Comparison of ENCODE assay signal across 36 cellular contexts in the genomic region with DNA sequence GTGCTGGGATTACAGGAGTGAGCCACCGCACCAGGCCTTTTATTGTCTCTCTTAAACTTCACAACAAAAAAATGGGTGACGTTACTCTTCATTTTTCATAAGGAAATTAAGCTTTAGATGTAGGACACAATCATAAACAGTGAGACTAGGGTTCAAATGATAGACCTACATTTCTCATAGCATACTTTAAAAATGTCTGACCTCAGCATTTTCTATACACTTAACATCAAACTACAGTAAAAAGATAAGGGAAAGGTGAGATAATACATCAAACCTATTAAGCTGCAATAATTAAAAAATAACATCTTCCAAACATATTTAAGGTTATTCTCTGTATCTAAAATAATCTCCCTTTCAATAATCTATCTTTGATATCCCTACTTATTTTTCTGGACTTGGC.
DNase-seq lines count a peak whose midpoint lies in the region; ATAC-seq, FAIRE-seq and TF ChIP-seq lines count a peak whose summit lies in the region.
"Had no signal": no experiment of that assay in that cellular context is flagged by ENCODE, and none has a peak within 500 bp of the region (broad histone marks: within the 10 kb centered on the region; RNA-seq: fewer than 3 reads in every experiment).

No MANE protein-coding gene starts in this region.

- H3K27ac ChIP-seq in HepG2 (ENCODE audit: extremely low read length, insufficient read depth, low read length) (no peak overlapping the region), right lobe of liver (no peak overlapping the region), A549 (no peak overlapping the region), IMR-90 (ENCODE audit: insufficient read depth, low read length) (no peak overlapping the region), K562 (ENCODE audit: extremely low read depth, low read depth, low read length) (no peak overlapping the region)
- H3K27ac ChIP-seq: 22Rv1; BLaER1; BLaER1 treated with 17β-estradiol and CSF1 and Interleukin-3, amounts not matched to agents 10 nM and 100 nM; C4-2B had no signal

- H3K4me1 ChIP-seq in HepG2 (ENCODE audit: insufficient read depth, low read length) = no peaks in the 10 kb centered on the region
- no peaks in the 10 kb centered on the region for H3K4me1 ChIP-seq in right lobe of liver
- H3K4me1 ChIP-seq in A549 = no peaks in the 10 kb centered on the region
- H3K4me1 ChIP-seq in IMR-90 (ENCODE audit: control insufficient read depth, insufficient read depth, low read length) = no peaks in the 10 kb centered on the region
- H3K4me1 ChIP-seq in K562 (replicated peaks in 1 of 2; ENCODE audit: control insufficient read depth in 2 of 2, insufficient read depth in 2 of 2, low read length in 2 of 2) = no peaks in the 10 kb centered on the region
- H3K4me1 ChIP-seq: BE2C; BLaER1; BLaER1 treated with 17β-estradiol and CSF1 and Interleukin-3, amounts not matched to agents 10 nM and 100 nM; Caco-2 had no signal

- H3K27ac Mint-ChIP-seq in T-cell = no peak overlapping the region
- H3K27ac Mint-ChIP-seq: B cell; CD14-positive monocyte; CD4-positive, alpha-beta memory T cell; CD4-positive, alpha-beta T cell; CD4-positive, CD25-positive, alpha-beta regulatory T cell; CD8-positive, alpha-beta memory T cell; CD8-positive, alpha-beta T cell had no signal

- H2AK9ac ChIP-seq in IMR-90 (replicated peaks; ENCODE audit: low read depth, low read length, poor library complexity) = no peak overlapping the region

- H3K56ac ChIP-seq in IMR-90 (ENCODE audit: extremely low read depth, insufficient read depth, low read length) = no peak overlapping the region

- H2BK120ac ChIP-seq in IMR-90 (ENCODE audit: low read depth, low read length) = no peak overlapping the region

- no peak overlapping the region for H2BK15ac ChIP-seq in IMR-90 (ENCODE audit: low read depth, low read length)

- intact Hi-C loops in HepG2 (cut with micrococcal nuclease; ENCODE audit: unreplicated experiment) (no loop called here), right lobe of liver (cut with DNase I) (no loop called here), IMR-90 (cut with micrococcal nuclease) (no loop called here), K562 (cut with micrococcal nuclease) (no loop called here)

- H3K27me3 Mint-ChIP-seq in T-cell = no peaks in the 10 kb centered on the region
- H3K27me3 Mint-ChIP-seq: CD4-positive, alpha-beta memory T cell; CD4-positive, alpha-beta T cell; CD8-positive, alpha-beta memory T cell had no signal

- H3K9me1 ChIP-seq in IMR-90 (ENCODE audit: insufficient read depth, low read length) (no peaks in the 10 kb centered on the region), K562 (ENCODE audit: control insufficient read depth, insufficient read depth, low read length) (no peaks in the 10 kb centered on the region)

- no peak overlapping the region for H3K4me3 ChIP-seq in HepG2 (replicated peaks in 1 of 3; ENCODE audit: insufficient read depth in 1 of 3, low read depth in 2 of 3, low read length in 3 of 3)
- no peak overlapping the region for H3K4me3 ChIP-seq in right lobe of liver
- H3K4me3 ChIP-seq in A549 = no peak overlapping the region
- H3K4me3 ChIP-seq in IMR-90 (ENCODE audit: insufficient read depth, low read depth, low read length) = no peak overlapping the region
- no peak overlapping the region for H3K4me3 ChIP-seq in K562
- H3K4me3 ChIP-seq: BLaER1; BLaER1 treated with 17β-estradiol and CSF1 and Interleukin-3, amounts not matched to agents 10 nM and 100 nM had no signal

- H3K36me3 ChIP-seq in HepG2 (replicated peaks in 1 of 2; ENCODE audit: control insufficient read depth in 1 of 2, insufficient read depth in 2 of 2, low read length in 2 of 2) = no peaks in the 10 kb centered on the region
- H3K36me3 ChIP-seq in right lobe of liver = no peaks in the 10 kb centered on the region
- H3K36me3 ChIP-seq in IMR-90 (ENCODE audit: control insufficient read depth, insufficient read depth, low read length) = no peaks in the 10 kb centered on the region
- H3K36me3 ChIP-seq in K562 (ENCODE audit: control insufficient read depth, insufficient read depth, low read length) = no peaks in the 10 kb centered on the region
- H3K36me3 ChIP-seq: BE2C; BLaER1; BLaER1 treated with 17β-estradiol and CSF1 and Interleukin-3, amounts not matched to agents 10 nM and 100 nM had no signal

- BruUV-seq in HepG2 (replicated peaks; lab: Mats Ljungman, UMichigan) (no TSS peak), IMR-90 (replicated peaks; lab: Mats Ljungman, UMichigan) (no TSS peak), K562 (replicated peaks; lab: Mats Ljungman, UMichigan) (no TSS peak)

- H3K9me3 ChIP-seq in HepG2 (ENCODE audit: low read length) = no peaks in the 10 kb centered on the region
- H3K9me3 ChIP-seq in right lobe of liver = no peaks in the 10 kb centered on the region
- H3K9me3 ChIP-seq in A549 = no peaks in the 10 kb centered on the region
- no peaks in the 10 kb centered on the region for H3K9me3 ChIP-seq in IMR-90 (ENCODE audit: control insufficient read depth, insufficient read depth, low read length)
- H3K9me3 ChIP-seq in K562 (replicated peaks; ENCODE audit: control insufficient read depth, insufficient read depth, low read depth, low read length) = no peaks in the 10 kb centered on the region
- H3K9me3 ChIP-seq: BE2C; BLaER1; BLaER1 treated with 17β-estradiol and CSF1 and Interleukin-3, amounts not matched to agents 10 nM and 100 nM; Caco-2 had no signal

- no peaks in the 10 kb centered on the region for H4K20me1 ChIP-seq in HepG2 (ENCODE audit: insufficient read depth, low read length)
- H4K20me1 ChIP-seq in IMR-90 (ENCODE audit: insufficient read depth, low read length) = no peaks in the 10 kb centered on the region
- no peaks in the 10 kb centered on the region for H4K20me1 ChIP-seq in K562 (replicated peaks; ENCODE audit: control insufficient read depth, insufficient read depth, low read length)
- H4K20me1 ChIP-seq: BLaER1; BLaER1 treated with 17β-estradiol and CSF1 and Interleukin-3, amounts not matched to agents 10 nM and 100 nM had no signal

- TF ChIP-seq RAD21 in HepG2 (CRISPR knock-in tag; IDR thresholded peaks at IDR 0.05) (no peak), A549 (conservative IDR thresholded peaks at IDR 0.05 in 1 of 2, IDR thresholded peaks at IDR 0.05 in 1 of 2) (no peak), IMR-90 (IDR thresholded peaks at IDR 0.05; ENCODE audit: low read length) (no peak), K562 (CRISPR knock-in tag; conservative IDR thresholded peaks at IDR 0.05 in 1 of 2, IDR thresholded peaks at IDR 0.05 in 1 of 2) (no peak)

- TF ChIP-seq POLR2A in HepG2 (IDR thresholded peaks at IDR 0.05; ENCODE audit: insufficient read depth in 1 of 2, low read depth in 2 of 2, low read length in 2 of 2) (no peak), right lobe of liver (IDR thresholded peaks at IDR 0.05) (no peak), A549 (IDR thresholded peaks at IDR 0.05; ENCODE audit: low read length) (no peak), IMR-90 (IDR thresholded peaks at IDR 0.05; ENCODE audit: low read depth, low read length) (no peak), K562 (conservative IDR thresholded peaks at IDR 0.05) (no peak)

- H3K4me1 Mint-ChIP-seq in T-cell = peaks cover 7 to 20% (median 11%) of the 10 kb centered on the region in 3 donors
- H3K4me1 Mint-ChIP-seq: B cell, CD14-positive monocyte had no signal

- H3K9me3 Mint-ChIP-seq in T-cell = no peaks in the 10 kb centered on the region
- H3K9me3 Mint-ChIP-seq: CD8-positive, alpha-beta memory T cell; CD8-positive, alpha-beta T cell had no signal

- no peaks in the 10 kb centered on the region for H3K79me1 ChIP-seq in IMR-90 (ENCODE audit: low read depth in 1 of 2, low read length in 2 of 2)

- H3K23ac ChIP-seq in IMR-90 (ENCODE audit: low read depth, low read length) = no peak overlapping the region

- WGBS in HepG2 (ENCODE audit: low lambda C conversion rate) = 49% methylated on average over 2 of the region's 2 CpGs
- WGBS in right lobe of liver (ENCODE audit: insufficient coverage, low coverage, low lambda C conversion rate, missing lambda C conversion rate) = 75% methylated on average over 2 of the region's 2 CpGs
- WGBS in A549 (ENCODE audit: missing lambda C conversion rate) = 17% methylated on average over 2 of the region's 2 CpGs
- 100% methylated on average over 1 of the region's 2 CpGs; no CpG with 5 or more reads in 1 of the 2 experiments for WGBS in IMR-90 (ENCODE audit: extremely low coverage in 2 of 2, insufficient read length in 1 of 2), 2 experiments
- WGBS in K562 (ENCODE audit: insufficient coverage, low coverage, missing lambda C conversion rate) = 0% methylated on average over 2 of the region's 2 CpGs

- no peaks in the 10 kb centered on the region for H3K79me2 ChIP-seq in HepG2 (ENCODE audit: insufficient read depth, low read length)
- H3K79me2 ChIP-seq in K562 (ENCODE audit: control insufficient read depth, insufficient read depth, low read length) = no peaks in the 10 kb centered on the region

- no peak overlapping the region for H3K4me3 Mint-ChIP-seq in T-cell
- H3K4me3 Mint-ChIP-seq: B cell; CD14-positive monocyte; CD4-positive, alpha-beta memory T cell; CD4-positive, alpha-beta T cell; CD4-positive, CD25-positive, alpha-beta regulatory T cell; CD8-positive, alpha-beta memory T cell; CD8-positive, alpha-beta T cell had no signal

- dilution Hi-C loops in IMR-90 (cut with HindIII; ENCODE audit: low sequenced_read_pairs, unreplicated experiment) = no loop called here

- TF ChIP-seq CTCF in HepG2 (CRISPR knock-in tag; IDR thresholded peaks at IDR 0.05) = no peak
- no peak for TF ChIP-seq CTCF in right lobe of liver (IDR thresholded peaks at IDR 0.05)
- no peak for TF ChIP-seq CTCF in A549 (IDR thresholded peaks at IDR 0.05)
- TF ChIP-seq CTCF in IMR-90 (conservative IDR thresholded peaks at IDR 0.05; ENCODE audit: low read depth, low read length) = no peak
- TF ChIP-seq CTCF in K562 (IDR thresholded peaks at IDR 0.05 in 2 of 3, conservative IDR thresholded peaks at IDR 0.05 in 1 of 3; ENCODE audit: insufficient read depth in 2 of 3, low read depth in 1 of 3, low read length in 3 of 3) = no peak

- H2BK20ac ChIP-seq in IMR-90 (ENCODE audit: low read depth, low read length) = no peak overlapping the region

- POLR2A ChIA-PET in HepG2 (lab: Yijun Ruan, JAX) = no interaction called here
- POLR2A ChIA-PET in A549 (lab: Yijun Ruan, JAX) = no interaction called here
- POLR2A ChIA-PET in IMR-90 (lab: Charles Lee; ENCODE audit: unreplicated experiment) = no interaction called here
- POLR2A ChIA-PET in K562 (lab: Yijun Ruan, JAX) = no interaction called here
- POLR2A ChIA-PET in T-cell (lab: Charles Lee) = no interaction called here

- no peak overlapping the region for H4K91ac ChIP-seq in IMR-90 (ENCODE audit: insufficient read depth, low read depth, low read length)

- H3K4ac ChIP-seq in IMR-90 (ENCODE audit: low read depth, low read length) = no peak overlapping the region

- no peaks in the 10 kb centered on the region; a peak in 1 of 5 replicates for H3K27me3 ChIP-seq in HepG2 (ENCODE audit: control insufficient read depth in 1 of 2, insufficient read depth in 2 of 2, low read length in 2 of 2)
- H3K27me3 ChIP-seq in right lobe of liver = no peaks in the 10 kb centered on the region
- no peaks in the 10 kb centered on the region for H3K27me3 ChIP-seq in IMR-90 (ENCODE audit: control insufficient read depth, insufficient read depth, low read length)
- H3K27me3 ChIP-seq in K562 (ENCODE audit: control insufficient read depth in 2 of 2, insufficient read depth in 2 of 2, low read length in 2 of 2) = no peaks in the 10 kb centered on the region
- H3K27me3 ChIP-seq: BE2C; BLaER1; BLaER1 treated with 17β-estradiol and CSF1 and Interleukin-3, amounts not matched to agents 10 nM and 100 nM had no signal

- H2AK5ac ChIP-seq in IMR-90 (ENCODE audit: low read depth, low read length) = no peak overlapping the region

- no peak overlapping the region for H3K18ac ChIP-seq in IMR-90 (ENCODE audit: low read depth, low read length)

- no peak for DNase-seq in HepG2 (ENCODE audit: low spot score)
- no peak for DNase-seq in right lobe of liver
- DNase-seq in A549 (ENCODE audit: low read depth in 1 of 2, low spot score in 1 of 2) = no peak
- no peak for DNase-seq in IMR-90
- DNase-seq in K562 (ENCODE audit: extremely low read depth in 1 of 4, low spot score in 3 of 4) = no peak
- no peak for DNase-seq in activated CD4-positive, alpha-beta T cell treated with anti-CD3 and anti-CD28 coated beads, Interleukin-2, amount 50 U/mL, for 4 hours
- no peak for DNase-seq in T-cell
- DNase-seq in T-helper 2 cell = no peak
- DNase-seq: 8988T; ACHN; AML-193; BE2C; C1 segment of cervical spinal cord; Caco-2; Calu3; CD4-positive, alpha-beta T cell; CD4-positive, CD25-positive, alpha-beta regulatory T cell; CD8-positive, alpha-beta memory T cell; CD8-positive, alpha-beta T cell; COR-L47; DMS 273 treated with DMSO at 0.1 percent for 48 hours; DMS153; DMS53; DMS79; DMS79 treated with DMSO at 0.1 percent for 48 hours; DND-41; EL had no signal

- no peak for ATAC-seq in HepG2
- no peak for ATAC-seq in right lobe of liver
- ATAC-seq in A549 = no peak
- no peak for ATAC-seq in IMR-90 (ENCODE audit: low read depth)
- no peak for ATAC-seq in K562
- no peak for ATAC-seq in T-cell (replicated peaks in 1 of 4)
- ATAC-seq: CD8-positive, alpha-beta T cell had no signal

- no peak overlapping the region for H3K14ac ChIP-seq in IMR-90 (replicated peaks; ENCODE audit: low read depth, low read length)

- FAIRE-seq in HepG2 (lab: Jason Lieb, UNC) (no peak), A549 (lab: Jason Lieb, UNC) (no peak), K562 (lab: Jason Lieb, UNC) (no peak)
- FAIRE-seq: A204.1, D721Med had no signal

- CTCF ChIA-PET in HepG2 (lab: Yijun Ruan, JAX; ENCODE audit: low intra/inter-chr PET ratio, low total read pairs) (no interaction called here), A549 (lab: Yijun Ruan, JAX) (no interaction called here), IMR-90 (lab: Yijun Ruan, JAX) (no interaction called here), K562 (lab: Yijun Ruan, JAX; ENCODE audit: low intra/inter-chr PET ratio) (no interaction called here), T-cell (lab: Charles Lee) (no interaction called here)

- no peak overlapping the region for H2AFZ ChIP-seq in HepG2 (ENCODE audit: low read length)
- no peak overlapping the region for H2AFZ ChIP-seq in IMR-90 (replicated peaks; ENCODE audit: low read length, poor library complexity)
- H2AFZ ChIP-seq in K562 (ENCODE audit: low read depth, low read length) = no peak overlapping the region

- TF ChIP-seq EP300 in HepG2 (IDR thresholded peaks at IDR 0.05; ENCODE audit: low read depth in 2 of 2, low read length in 2 of 2) = no peak
- TF ChIP-seq EP300 in HepG2 (CRISPR knock-in tag; IDR thresholded peaks at IDR 0.05; ENCODE audit: borderline replicate concordance) = no peak
- no peak for TF ChIP-seq EP300 in A549 (IDR thresholded peaks at IDR 0.05)
- TF ChIP-seq EP300 in K562 (IDR thresholded peaks at IDR 0.05; ENCODE audit: low read length) = no peak

- no peaks in the 10 kb centered on the region for H3K36me3 Mint-ChIP-seq in T-cell
- H3K36me3 Mint-ChIP-seq: CD14-positive monocyte; CD4-positive, alpha-beta memory T cell; CD4-positive, CD25-positive, alpha-beta regulatory T cell; CD8-positive, alpha-beta memory T cell; CD8-positive, alpha-beta T cell had no signal

- no peak overlapping the region for H4K8ac ChIP-seq in IMR-90 (ENCODE audit: low read depth in 2 of 2, low read length in 2 of 2)

- in situ Hi-C loops in HepG2 (cut with HindIII; ENCODE audit: extremely low pct_ligation_motif_present, low pct_unique_long_range_greater_than_20kb) = no loop called here
- in situ Hi-C loops in IMR-90 (cut with MboI; ENCODE audit: low sequenced_read_pairs) = no loop called here
- in situ Hi-C loops in K562 (cut with MboI) = no loop called here

- H3K9ac ChIP-seq in HepG2 (ENCODE audit: insufficient read depth, low read depth, low read length) = no peak overlapping the region
- H3K9ac ChIP-seq in IMR-90 (ENCODE audit: low read depth, low read length) = no peak overlapping the region
- H3K9ac ChIP-seq in K562 (ENCODE audit: insufficient read depth in 1 of 2, low read depth in 2 of 2, low read length in 2 of 2) = no peak overlapping the region
- H3K9ac ChIP-seq: BLaER1; BLaER1 treated with 17β-estradiol and CSF1 and Interleukin-3, amounts not matched to agents 10 nM and 100 nM had no signal

- H2BK5ac ChIP-seq in IMR-90 (ENCODE audit: low read depth, low read length, poor library complexity, severe bottlenecking) = no peak overlapping the region

- H3K4me2 ChIP-seq in HepG2 (ENCODE audit: low read depth, low read length) = no peak overlapping the region
- H3K4me2 ChIP-seq in A549 = no peak overlapping the region
- no peak overlapping the region for H3K4me2 ChIP-seq in IMR-90 (ENCODE audit: low read depth, low read length)
- no peak overlapping the region for H3K4me2 ChIP-seq in K562 (ENCODE audit: insufficient read depth, low read length)
- H3K4me2 ChIP-seq: BLaER1; BLaER1 treated with 17β-estradiol and CSF1 and Interleukin-3, amounts not matched to agents 10 nM and 100 nM had no signal

- H4K5ac ChIP-seq in IMR-90 (ENCODE audit: low read depth, low read length) = no peak overlapping the region
